In the genomic region with DNA sequence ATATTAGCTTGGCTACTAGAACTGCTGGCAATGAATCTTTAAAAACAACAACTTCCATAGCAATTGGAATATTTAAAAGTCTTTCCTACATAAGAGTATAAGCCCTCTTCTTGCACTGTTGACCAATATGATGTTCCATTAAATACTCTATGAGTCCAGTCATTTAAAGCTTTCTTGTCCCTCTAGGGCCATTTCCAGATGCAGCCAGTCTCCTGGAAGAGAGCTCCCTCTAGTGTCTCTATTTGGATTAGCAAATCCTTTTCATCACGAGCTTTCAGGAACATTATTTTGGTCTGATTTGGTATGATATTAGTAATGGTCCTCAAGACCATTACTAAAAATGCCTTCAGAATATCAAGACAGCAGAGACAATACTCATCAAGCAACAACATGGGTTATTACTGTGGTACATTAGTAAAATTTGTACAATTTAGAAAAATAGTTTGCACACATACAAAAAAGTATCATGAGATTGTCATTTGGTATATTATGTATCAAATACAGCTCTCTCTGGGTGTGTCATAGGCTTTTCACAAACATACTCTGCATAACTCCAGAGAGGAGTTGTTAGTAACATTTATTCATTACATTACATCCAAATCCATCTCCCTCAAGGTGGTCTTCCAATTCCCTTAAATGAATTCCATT, we compare ENCODE assay signal across 8 cellular contexts.
DNase-seq lines count a peak whose midpoint lies in the region; ATAC-seq, FAIRE-seq and TF ChIP-seq lines count a peak whose summit lies in the region.

No MANE protein-coding gene starts in this region.

- peak; percentile 90 for TF ChIP-seq CTCF in AG10803 (conservative IDR thresholded peaks at IDR 0.05; ENCODE audit: low read length)

- no peak for TF ChIP-seq POLR2A in GM12891 (IDR thresholded peaks at IDR 0.05; ENCODE audit: low read depth, low read length)

- peak; percentile 31 for FAIRE-seq in GM12891 (lab: Jason Lieb, UNC)

- DNase-seq in AG10803 (ENCODE audit: low read depth) (peak; percentile 50), GM12891 (ENCODE audit: insufficient read length, low spot score) (no peak), NCI-H2227 treated with DMSO at 0.1 percent for 48 hours (lab: John Stamatoyannopoulos, UW) (peak; percentile 60), cerebellum (ENCODE audit: low spot score) (peak; percentile 19), medulla oblongata (ENCODE audit: extremely low spot score) (peak; percentile 64)

- no peak overlapping the region for H3K4me3 ChIP-seq in AG10803 (ENCODE audit: low read length)

- ATAC-seq in HG03039 (IDR thresholded peaks at IDR 0.05; ENCODE audit: unreplicated experiment) (no peak), GM21737 (IDR thresholded peaks at IDR 0.05; ENCODE audit: unreplicated experiment) (no peak), GM18520 (IDR thresholded peaks at IDR 0.05; ENCODE audit: unreplicated experiment) (no peak)

TF ChIP-seq in GM12891, 5 proteins besides CTCF, POLR2A, EP300 and RAD21:
- TF ChIP-seq POLR2AphosphoS5 (IDR thresholded peaks at IDR 0.05; ENCODE audit: low read depth, low read length) (no peak), TAF1 (IDR thresholded peaks at IDR 0.05; ENCODE audit: low read depth, low read length) (no peak), SPI1 (IDR thresholded peaks at IDR 0.05; ENCODE audit: low read depth, low read length) (no peak), POU2F2 (IDR thresholded peaks at IDR 0.05; ENCODE audit: low read depth, low read length) (no peak), PAX5 (IDR thresholded peaks at IDR 0.05; ENCODE audit: insufficient read depth, low read length, severe bottlenecking) (no peak)
